In the genomic region with DNA sequence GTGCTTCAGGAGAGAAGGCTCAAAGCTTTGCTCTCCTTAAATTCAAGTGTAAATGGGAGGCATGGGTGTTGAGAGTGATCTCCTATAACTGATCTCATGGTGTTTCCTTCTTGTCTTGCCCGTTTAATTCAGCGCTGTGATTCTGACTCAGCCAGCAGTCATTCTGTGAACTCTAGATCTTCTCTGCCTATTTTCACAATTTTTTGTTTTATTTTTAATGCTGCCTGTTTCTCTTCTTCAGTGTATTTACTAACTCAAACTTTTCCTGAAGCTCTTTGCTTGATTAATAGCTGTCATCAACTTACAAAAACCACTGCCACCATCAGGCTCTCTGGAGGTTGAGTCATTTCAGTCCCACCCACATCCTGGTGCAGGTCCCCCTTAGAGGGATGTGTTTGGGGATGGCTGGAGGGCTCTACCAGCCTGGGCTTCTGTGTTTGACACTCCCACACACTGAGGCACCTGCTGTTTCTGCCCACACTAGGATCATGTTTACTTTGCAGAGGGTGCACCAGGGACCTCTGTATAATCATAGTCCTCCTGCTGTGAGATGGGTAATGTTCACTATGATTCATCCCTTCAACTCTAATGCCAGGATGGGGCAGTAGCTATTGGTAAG, we compare ENCODE assay signal across 9 cellular contexts.
A peak's percentile ranks its signal among the peaks of the same experiment; 100 is the strongest.
DNase-seq lines count a peak whose midpoint lies in the region; ATAC-seq and TF ChIP-seq lines count a peak whose summit lies in the region.
"Had no signal": no experiment of that assay in that cellular context is flagged by ENCODE, and none has a peak within 500 bp of the region (broad histone marks: within the 10 kb centered on the region; RNA-seq: fewer than 3 reads in every experiment).

No MANE protein-coding gene starts in this region.

- no peaks in the 10 kb centered on the region for H3K27me3 ChIP-seq in MG63
- no peaks in the 10 kb centered on the region for H3K27me3 ChIP-seq in vagina

- TF ChIP-seq CTCF in GM12864 (IDR thresholded peaks at IDR 0.05; ENCODE audit: low read depth, low read length, missing control alignments) (no peak), epithelial cell of esophagus (IDR thresholded peaks at IDR 0.05; ENCODE audit: insufficient read depth, low read depth, low read length, missing control alignments) (no peak), vagina (IDR thresholded peaks at IDR 0.05) (no peak)

- peaks cover 12% of the 10 kb centered on the region for H3K4me1 ChIP-seq in vagina

- intact Hi-C loops in vagina (cut with DNase I), result no loop called here

- peak; percentile 81 for ATAC-seq in GM21737 (IDR thresholded peaks at IDR 0.05; ENCODE audit: unreplicated experiment)

- H3K4me3 ChIP-seq in GM12864 (ENCODE audit: low read depth, low read length) (no peak overlapping the region), MG63 (no peak overlapping the region), epithelial cell of esophagus (ENCODE audit: low read length) (no peak overlapping the region), vagina (no peak overlapping the region)
- H3K4me3 ChIP-seq: lung had no signal

- DNase-seq in GM12864 (ENCODE audit: low read depth), result peak; percentile 67
- peak; percentile 66 for DNase-seq in MG63
- DNase-seq in activated CD4-positive, CD25-positive, alpha-beta regulatory T cell (lab: John Stamatoyannopoulos, UW), result peak in 3 of 4 experiments; percentile 4 to 5 (median 4)
- peak; percentile 41 for DNase-seq in epithelial cell of esophagus (ENCODE audit: low read depth)
- peak; percentile 36 to 56 for DNase-seq in stimulated activated CD8-positive, alpha-beta memory T cell treated with anti-CD3 and anti-CD28 coated beads, Interleukin-7, amount 100 ng/mL, for 4 hours (ENCODE audit: low read depth in 2 of 2)
- no peak for DNase-seq in AG08396 (ENCODE audit: low spot score)
- DNase-seq in vagina (ENCODE audit: extremely low spot score in 2 of 2), result no peak

- no peak for TF ChIP-seq POLR2A in vagina (IDR thresholded peaks at IDR 0.05)

- H3K36me3 ChIP-seq in MG63 (no peaks in the 10 kb centered on the region), vagina (no peaks in the 10 kb centered on the region)

- no peaks in the 10 kb centered on the region for H3K9me3 ChIP-seq in MG63
- no peaks in the 10 kb centered on the region for H3K9me3 ChIP-seq in vagina

- H3K27ac ChIP-seq in vagina, result no peak overlapping the region

Comparison
In these comparisons a context has a peak if more than half of its experiments do, and no peak if none do; other contexts are left out.
1. DNase-seq: peak in GM12864 (single experiment), MG63 (single experiment), activated CD4-positive, CD25-positive, alpha-beta regulatory T cell (3 of 4), epithelial cell of esophagus (single experiment) and stimulated activated CD8-positive, alpha-beta memory T cell treated with anti-CD3 and anti-CD28 coated beads, Interleukin-7, amount 100 ng/mL, for 4 hours (2 of 2); none in AG08396 (single experiment) and vagina (0 of 2).